ENCODE assay signal across 34 cellular contexts in genomic region chr19:21907516-21907915, GRCh38.
"Had no signal": no experiment of that assay in that cellular context is flagged by ENCODE, and none has a peak within 500 bp of the region (broad histone marks: within the 10 kb centered on the region; RNA-seq: fewer than 3 reads in every experiment).

No MANE protein-coding gene starts in this region.

- DNase-seq: Karpas-422, Kasumi-1, MG63, MM.1S, MV-4-11, NCI-H1048, NCI-H1092, NCI-H1092 treated with DMSO at 0.1 percent for 48 hours, NCI-H1105, NCI-H1105 treated with DMSO at 0.1 percent for 48 hours, NCI-H1417, NCI-H1417 treated with DMSO at 0.1 percent for 48 hours, NCI-H1436, NCI-H1436 treated with DMSO at 0.1 percent for 48 hours, NCI-H146, NCI-H1694, NCI-H1694 treated with DMSO at 0.1 percent for 48 hours, NCI-H187, NCI-H187 treated with DMSO at 0.1 percent for 48 hours, NCI-H1930, NCI-H2029, NCI-H2029 treated with DMSO at 0.1 percent for 48 hours, NCI-H2081, NCI-H2081 treated with DMSO at 0.1 percent for 48 hours, NCI-H2107, NCI-H2171, NCI-H2171 treated with DMSO at 0.1 percent for 48 hours, NCI-H2227 treated with DMSO at 0.1 percent for 48 hours, NCI-H226, NCI-H345, NCI-H446, NCI-H446 treated with DMSO at 0.1 percent for 48 hours, NCI-H510A had no signal

- H3K9ac ChIP-seq: KMS-11 had no signal

- H3K27ac ChIP-seq: KMS-11 had no signal

- H3K27me3 ChIP-seq: MG63 had no signal

- H3K4me2 ChIP-seq: KMS-11 had no signal

- H3K4me3 ChIP-seq: MG63 had no signal

- H3K9me3 ChIP-seq: MG63 had no signal

- H3K36me3 ChIP-seq: MG63 had no signal
